In genomic region chr10:128567561-128567960, GRCh38 we compare ENCODE assay signal across 29 cellular contexts.
DNase-seq lines count a peak whose midpoint lies in the region; ATAC-seq, FAIRE-seq and TF ChIP-seq lines count a peak whose summit lies in the region.
"Had no signal": no experiment of that assay in that cellular context is flagged by ENCODE, and none has a peak within 500 bp of the region (broad histone marks: within the 10 kb centered on the region; RNA-seq: fewer than 3 reads in every experiment).

No MANE protein-coding gene starts in this region.

- peaks cover 0 to 4% (median 0%) of the 10 kb centered on the region in 4 donors for H3K27me3 ChIP-seq in esophagus muscularis mucosa
- no peaks in the 10 kb centered on the region for H3K27me3 ChIP-seq in testis
- H3K27me3 ChIP-seq: sigmoid colon, uterus had no signal

- no peaks in the 10 kb centered on the region for H3K4me1 ChIP-seq in esophagus muscularis mucosa
- H3K4me1 ChIP-seq in testis, result no peaks in the 10 kb centered on the region
- H3K4me1 ChIP-seq: uterus had no signal

- intact Hi-C loops in Right ventricle myocardium inferior (cut with DNase I) (no loop called here), cardiac septum (cut with DNase I) (no loop called here), esophagus muscularis mucosa (cut with DNase I) (no loop called here), testis (cut with DNase I; ENCODE audit: low total_unique reads) (no loop called here)

- H3K9me3 ChIP-seq in esophagus muscularis mucosa (peaks cover 0 to 2% (median 0%) of the 10 kb centered on the region in 4 donors), testis (no peaks in the 10 kb centered on the region)
- H3K9me3 ChIP-seq: mucosa of descending colon, sigmoid colon, uterus had no signal

- peak in 1 of 3 experiments; percentile 13 for TF ChIP-seq CTCF in esophagus muscularis mucosa (IDR thresholded peaks at IDR 0.05)
- TF ChIP-seq CTCF in testis (IDR thresholded peaks at IDR 0.05), result no peak

- H3K27ac ChIP-seq in esophagus muscularis mucosa (replicated peaks in 1 of 4), result no peak overlapping the region
- H3K27ac ChIP-seq in testis, result no peak overlapping the region
- H3K27ac ChIP-seq: RWPE1, sigmoid colon, SK-N-MC, uterus had no signal

- DNase-seq in Right ventricle myocardium inferior (ENCODE audit: missing footprints) (no peak), cardiac septum (ENCODE audit: low spot score) (no peak), esophagus muscularis mucosa (ENCODE audit: extremely low spot score) (peak; percentile 85), medulla oblongata (ENCODE audit: extremely low spot score) (peak; percentile 10), GM12891 (ENCODE audit: insufficient read length, low spot score) (no peak), testis (no peak), 8988T (no peak)
- DNase-seq: activated CD4-positive, alpha-beta T cell treated with anti-CD3 and anti-CD28 coated beads for 36 hours; AML-193; CD4-positive, alpha-beta memory T cell; EL; KBM-7; mucosa of descending colon; NCI-H1417 treated with DMSO at 0.1 percent for 48 hours; NCI-H2107; NCI-H774; sigmoid colon; stimulated activated CD4-positive, alpha-beta T cell treated with anti-CD3 and anti-CD28 coated beads, Interleukin-15, amount 100 ng/mL, for 24 hours; stimulated activated naive CD4-positive, alpha-beta T cell; uterus had no signal

- no peak overlapping the region for H3K4me3 ChIP-seq in esophagus muscularis mucosa
- no peak overlapping the region for H3K4me3 ChIP-seq in testis
- H3K4me3 ChIP-seq: mucosa of descending colon, sigmoid colon, SK-N-MC, uterus had no signal

- FAIRE-seq in GM12891 (lab: Jason Lieb, UNC), result no peak
- FAIRE-seq: A204.1, frontal cortex had no signal

- ATAC-seq in Right ventricle myocardium inferior, result peak; percentile 74
- ATAC-seq in GM21717 (IDR thresholded peaks at IDR 0.05; ENCODE audit: unreplicated experiment), result no peak
- ATAC-seq: activated CD4-positive, alpha-beta T cell treated with anti-CD3 and anti-CD28 coated beads for 36 hours; activated CD8-positive, alpha-beta T cell treated with anti-CD3 and anti-CD28 coated beads, Interleukin-2, amount 10 ng/mL, durations not matched to agents 7 days and 5 days; activated naive CD4-positive, alpha-beta T cell treated with anti-CD3 and anti-CD28 coated beads, Interleukin-2, amount 50 U/mL, for 72 hours; HCT116; mucosa of descending colon; natural killer cell treated with Interleukin-12 subunit alpha and Interleukin-12 subunit beta and Interleukin-15 and Interleukin-18, amount 100 ng/mL, for 72 hours had no signal

- WGBS in esophagus muscularis mucosa, result 45% methylated on average over 10 of the region's 10 CpGs
- WGBS in testis, 2 donors, result 58 to 76% methylated on average over 6 to 10 of the region's 10 CpGs

- no peak for TF ChIP-seq POLR2A in esophagus muscularis mucosa (IDR thresholded peaks at IDR 0.05; ENCODE audit: low read depth)
- TF ChIP-seq POLR2A in GM12891 (IDR thresholded peaks at IDR 0.05; ENCODE audit: low read depth, low read length), result no peak
- TF ChIP-seq POLR2A in testis (IDR thresholded peaks at IDR 0.05), result no peak

- TF ChIP-seq EP300 in esophagus muscularis mucosa (IDR thresholded peaks at IDR 0.05), result no peak

- no peaks in the 10 kb centered on the region for H3K36me3 ChIP-seq in esophagus muscularis mucosa
- H3K36me3 ChIP-seq in testis (ENCODE audit: low read depth, missing control alignments), result no peaks in the 10 kb centered on the region
- H3K36me3 ChIP-seq: sigmoid colon, uterus had no signal

TF ChIP-seq in GM12891, 5 proteins besides CTCF, POLR2A, EP300 and RAD21:
- TF ChIP-seq SPI1 (IDR thresholded peaks at IDR 0.05; ENCODE audit: low read depth, low read length), result no peak
- no peak for TF ChIP-seq POU2F2 (IDR thresholded peaks at IDR 0.05; ENCODE audit: low read depth, low read length)
- TF ChIP-seq TAF1 (IDR thresholded peaks at IDR 0.05; ENCODE audit: low read depth, low read length), result no peak
- no peak for TF ChIP-seq POLR2AphosphoS5 (IDR thresholded peaks at IDR 0.05; ENCODE audit: low read depth, low read length)
- TF ChIP-seq PAX5 (IDR thresholded peaks at IDR 0.05; ENCODE audit: insufficient read depth, low read length, severe bottlenecking), result no peak

Comparison
In these comparisons a context has a peak if more than half of its experiments do, and no peak if none do; other contexts are left out.
1. DNase-seq: peak in esophagus muscularis mucosa (single experiment) and medulla oblongata (single experiment); none in Right ventricle myocardium inferior (single experiment), cardiac septum (single experiment), GM12891 (single experiment), testis (single experiment) and 8988T (single experiment).